ENCODE assay signal across 8 cellular contexts in genomic region chr17:15998031-15998574, GRCh38. TPM values are rescaled to one million over a fixed set of nuclear protein-coding genes. Genes with fewer than 3 reads are reported as not detected.
DNase-seq lines count a peak whose midpoint lies in the region; ATAC-seq and TF ChIP-seq lines count a peak whose summit lies in the region.

No MANE protein-coding gene starts in this region.

- peaks cover 55% of the 10 kb centered on the region for H3K36me3 Mint-ChIP-seq in CD4-positive, alpha-beta T cell (ENCODE audit: low read depth)
- H3K36me3 Mint-ChIP-seq in MCF 10A (ENCODE audit: insufficient read depth, unreplicated experiment) (peaks cover 46% of the 10 kb centered on the region), nephron progenitor cell (ENCODE audit: low read depth) (peaks cover 53% of the 10 kb centered on the region)

- TF ChIP-seq CTCF in CD4-positive, alpha-beta T cell (IDR thresholded peaks at IDR 0.05): no peak
- TF ChIP-seq CTCF in LNCaP clone FGC (IDR thresholded peaks at IDR 0.05; ENCODE audit: control insufficient read depth, extremely low read depth, insufficient read depth) (no peak), MCF 10A (IDR thresholded peaks at IDR 0.05; ENCODE audit: unreplicated experiment) (no peak), nephron progenitor cell (IDR thresholded peaks at IDR 0.05) (no peak)

- intact Hi-C loops in CD4-positive, alpha-beta T cell (cut with DNase I, micrococcal nuclease): loop anchor here (1.0 to 2.0 kb wide), 3 partner anchors 170 to 741 kb away; no protein-coding TSS in a partner anchor
- intact Hi-C loops in MCF 10A (cut with micrococcal nuclease): loop anchor here (1.0 to 2.0 kb wide), 4 partner anchors 39 to 170 kb away; no protein-coding TSS in a partner anchor

- no peaks in the 10 kb centered on the region for H3K9me3 Mint-ChIP-seq in CD4-positive, alpha-beta T cell
- H3K9me3 Mint-ChIP-seq in MCF 10A (ENCODE audit: unreplicated experiment): peaks cover 7% of the 10 kb centered on the region
- peaks cover 22% of the 10 kb centered on the region for H3K9me3 Mint-ChIP-seq in nephron progenitor cell

- H3K27ac ChIP-seq in CD4-positive, alpha-beta T cell (ENCODE audit: low read depth, low read length): no peak overlapping the region
- no peak overlapping the region for H3K27ac ChIP-seq in substantia nigra (ENCODE audit: low read depth, low read length, poor library complexity, severe bottlenecking)

- H3K27me3 Mint-ChIP-seq in CD4-positive, alpha-beta T cell: no peaks in the 10 kb centered on the region
- H3K27me3 Mint-ChIP-seq in MCF 10A (ENCODE audit: insufficient read depth, unreplicated experiment) (no peaks in the 10 kb centered on the region), nephron progenitor cell (ENCODE audit: low read depth, poor library complexity) (peaks cover 5% of the 10 kb centered on the region)

- peak overlapping the region; percentile 88 for H3K27ac Mint-ChIP-seq in CD4-positive, alpha-beta T cell
- H3K27ac Mint-ChIP-seq in MCF 10A (ENCODE audit: low read depth, unreplicated experiment) (peak overlapping the region; percentile 93), nephron progenitor cell (no peak overlapping the region)

- CTCF ChIA-PET in CD4-positive, alpha-beta T cell (lab: Charles Lee): interaction anchor here (1.6 kb wide), 1 partner anchor 24 kb away, joined by 5 read pairs; no protein-coding TSS in a partner anchor
- CTCF ChIA-PET in MCF 10A (lab: Yijun Ruan, JAX): interaction anchor here (0.5 to 5.9 kb wide), 8 partner anchors 40 to 448 kb away, joined by 3 to 40 read pairs (median 4); partner anchors contain the start of gene ADORA2B

- H3K27me3 ChIP-seq in CD4-positive, alpha-beta T cell (ENCODE audit: control insufficient read depth, insufficient read depth, low read length): no peaks in the 10 kb centered on the region

- BruUV-seq in MCF 10A (replicated peaks; lab: Mats Ljungman, UMichigan): no TSS peak

- POLR2A ChIA-PET in CD4-positive, alpha-beta T cell (lab: Charles Lee): interaction anchor here (1.1 to 2.2 kb wide), 3 partner anchors 14 to 53 kb away, joined by 3 to 5 read pairs (median 4); partner anchors contain the start of gene ADORA2B
- POLR2A ChIA-PET in MCF 10A (lab: Yijun Ruan, JAX): interaction anchor here (0.7 to 9.1 kb wide), 7 partner anchors 30 to 170 kb away, joined by 3 to 134 read pairs (median 4); partner anchors contain the start of gene ADORA2B

- ATAC-seq in CD4-positive, alpha-beta T cell (ENCODE audit: poor library complexity): no peak
- no peak for ATAC-seq in esophagus mucosa

- no peak for DNase-seq in CD4-positive, alpha-beta T cell
- no peak for DNase-seq in LNCaP clone FGC (ENCODE audit: low read depth)
- no peak for DNase-seq in MCF 10A (ENCODE audit: unreplicated experiment)
- no peak for DNase-seq in nephron progenitor cell
- no peak for DNase-seq in NCI-H2029 (lab: John Stamatoyannopoulos, UW)
- no peak for DNase-seq in stimulated activated CD4-positive, alpha-beta T cell treated with anti-CD3 and anti-CD28 coated beads, Interleukin-4, amount 100 ng/mL, for 1 hour
- DNase-seq in substantia nigra (lab: John Stamatoyannopoulos, UW): no peak

- H3K4me1 Mint-ChIP-seq in CD4-positive, alpha-beta T cell (ENCODE audit: low read depth): peaks cover 33% of the 10 kb centered on the region
- peaks cover 15% of the 10 kb centered on the region for H3K4me1 Mint-ChIP-seq in MCF 10A (ENCODE audit: insufficient read depth, unreplicated experiment)
- H3K4me1 Mint-ChIP-seq in nephron progenitor cell: peaks cover 19% of the 10 kb centered on the region

- peak overlapping the region; percentile 95 for H3K4me3 Mint-ChIP-seq in CD4-positive, alpha-beta T cell
- H3K4me3 Mint-ChIP-seq in MCF 10A (ENCODE audit: unreplicated experiment): peak overlapping the region; percentile 82
- peak overlapping the region; percentile 93 for H3K4me3 Mint-ChIP-seq in nephron progenitor cell

- no peaks in the 10 kb centered on the region for H3K9me3 ChIP-seq in CD4-positive, alpha-beta T cell (ENCODE audit: control insufficient read depth, low read length)

- H3K4me3 ChIP-seq in LNCaP clone FGC (ENCODE audit: low read depth, low read length): peak overlapping the region; percentile 93

RNA-seq across cellular contexts. Expression of gene ZSWIM7, which starts 1.4 kb away (rescaled TPM):
- total RNA-seq in CD4-positive, alpha-beta T cell: 10 to 100 TPM; 11.3 to 13.0 TPM
- total RNA-seq in MCF 10A (2022): 44.1 and 63.3 TPM in 2 replicates
- 6.8 TPM for total RNA-seq in esophagus mucosa

RNA-seq across cellular contexts. Expression of gene TTC19, which starts 1.5 kb away (rescaled TPM):
- 10 to 100 TPM; 57.8 to 66.7 TPM for total RNA-seq in CD4-positive, alpha-beta T cell
- total RNA-seq in MCF 10A (2022) (46.7 and 49.5 TPM in 2 replicates), esophagus mucosa (20.4 TPM)

RNA-seq across cellular contexts. Expression of gene ADORA2B, which starts 53.2 kb away (rescaled TPM):
- total RNA-seq in CD4-positive, alpha-beta T cell: not detected
- total RNA-seq in MCF 10A (2022) (21.7 and 26.0 TPM in 2 replicates), esophagus mucosa (13.1 TPM)

Comparison
In these comparisons a context has a peak if more than half of its experiments do, and no peak if none do; other contexts are left out.
1. RNA of gene ADORA2B, which starts 53.2 kb away (total RNA-seq): 21.7 to 26.0 TPM in MCF 10A and 13.1 TPM in esophagus mucosa (single experiment); not detected in CD4-positive, alpha-beta T cell; every median in the first group is over 10 times any median in the second.
2. Peak in every context shown above with its lines, with median percentiles within 50 percentile points of each other: H3K4me3 Mint-ChIP-seq.